ENCODE assay signal across 8 cellular contexts in genomic region chr6:30061766-30062458, GRCh38. TPM values are rescaled to one million over a fixed set of nuclear protein-coding genes. Genes with fewer than 3 reads are reported as not detected.
DNase-seq lines count a peak whose midpoint lies in the region; ATAC-seq, FAIRE-seq and TF ChIP-seq lines count a peak whose summit lies in the region.

No MANE protein-coding gene starts in this region.

- no peaks in the 10 kb centered on the region for H3F3A ChIP-seq in OCI-LY1 (ENCODE audit: insufficient read depth, low read length)

- peak overlapping the region; percentile 95 to 99 (median 99) for H3K4me3 Mint-ChIP-seq in brain
- peak overlapping the region; percentile 91 for H3K4me3 Mint-ChIP-seq in stimulated activated memory B cell treated with anti-CD40 and anti-IgM and Interleukin-4, amounts not matched to agents 10 μg/mL and 1 μg/mL and 100 μg/mL, for 72 hours

- H2AFZ ChIP-seq in OCI-LY1 (ENCODE audit: low read length) (peak overlapping the region; percentile 51), keratinocyte (ENCODE audit: control insufficient read depth, low read length) (peak overlapping the region; percentile 80)

- dilution Hi-C loops in keratinocyte (cut with MboI; ENCODE audit: extremely low pct_ligation_motif_present, low sequenced_read_pairs), result no loop called here

- H3K9me3 Mint-ChIP-seq in brain, result peaks cover 0 to 3% (median 0%) of the 10 kb centered on the region in 5 experiments
- no peaks in the 10 kb centered on the region for H3K9me3 Mint-ChIP-seq in stimulated activated memory B cell treated with anti-CD40 and anti-IgM and Interleukin-4, amounts not matched to agents 10 μg/mL and 1 μg/mL and 100 μg/mL, for 72 hours

- H3K4me3 ChIP-seq in HEK293 (ENCODE audit: low read depth, low read length) (peak overlapping the region; percentile 75), OCI-LY1 (ENCODE audit: low read depth, low read length, poor library complexity, severe bottlenecking) (peak overlapping the region; percentile 92), keratinocyte (ENCODE audit: control insufficient read depth in 2 of 3, extremely low read depth in 1 of 3, insufficient read depth in 2 of 3, low read depth in 1 of 3, low read length in 3 of 3) (peak overlapping the region; percentile 97 to 100 (median 100))

- H3K9me3 ChIP-seq in HEK293 (ENCODE audit: control insufficient read depth, insufficient read depth, low read depth, low read length) (no peaks in the 10 kb centered on the region), OCI-LY1 (ENCODE audit: low read length) (no peaks in the 10 kb centered on the region), keratinocyte (ENCODE audit: control insufficient read depth, low read depth, low read length) (no peaks in the 10 kb centered on the region)

- peak overlapping the region; percentile 92 for H3K4me2 ChIP-seq in OCI-LY1 (ENCODE audit: low read length)
- H3K4me2 ChIP-seq in keratinocyte (ENCODE audit: control insufficient read depth, extremely low read depth, insufficient read depth, low read depth, low read length), result peak overlapping the region; percentile 93

- peak; percentile 40 for ATAC-seq in stimulated activated memory B cell treated with anti-CD40 and anti-IgM and Interleukin-4, amounts not matched to agents 10 μg/mL and 1 μg/mL and 100 μg/mL, for 72 hours

- H3K27ac Mint-ChIP-seq in brain, result peak overlapping the region; percentile 94 to 99 (median 98)
- peak overlapping the region; percentile 91 for H3K27ac Mint-ChIP-seq in stimulated activated memory B cell treated with anti-CD40 and anti-IgM and Interleukin-4, amounts not matched to agents 10 μg/mL and 1 μg/mL and 100 μg/mL, for 72 hours

- no peaks in the 10 kb centered on the region for H3K9me1 ChIP-seq in keratinocyte (ENCODE audit: control insufficient read depth, extremely low read depth, insufficient read depth, low read length)

- H3K36me3 ChIP-seq in HEK293 (ENCODE audit: control insufficient read depth in 2 of 2, insufficient read depth in 1 of 2, low read length in 2 of 2) (peaks cover 22 to 36% of the 10 kb centered on the region in 2 experiments; a peak in 2 of 3 replicates), OCI-LY1 (ENCODE audit: insufficient read depth, low read length) (peaks cover 26% of the 10 kb centered on the region; the same call in 1 of the 2 replicates), keratinocyte (ENCODE audit: control insufficient read depth in 2 of 2, extremely low read depth in 1 of 2, insufficient read depth in 2 of 2, low read length in 2 of 2) (peaks cover 0 to 6% of the 10 kb centered on the region in 2 experiments)

- peak overlapping the region; percentile 96 for H3K9ac ChIP-seq in OCI-LY1 (ENCODE audit: low read length)
- peak overlapping the region; percentile 99 for H3K9ac ChIP-seq in keratinocyte (ENCODE audit: control insufficient read depth, extremely low read depth, insufficient read depth, low read length)

- peak; percentile 46 for FAIRE-seq in keratinocyte (lab: Jason Lieb, UNC)

- H3K4me1 Mint-ChIP-seq in brain, result peaks cover 65% of the 10 kb centered on the region
- H3K4me1 Mint-ChIP-seq in stimulated activated memory B cell treated with anti-CD40 and anti-IgM and Interleukin-4, amounts not matched to agents 10 μg/mL and 1 μg/mL and 100 μg/mL, for 72 hours, result peaks cover 36% of the 10 kb centered on the region

- peak overlapping the region; percentile 72 for H3K27ac ChIP-seq in HEK293 (ENCODE audit: extremely low read depth, low read depth, low read length)
- H3K27ac ChIP-seq in OCI-LY1 (ENCODE audit: low read depth, low read length, poor library complexity, severe bottlenecking), result peak overlapping the region; percentile 66
- peak overlapping the region; percentile 95 for H3K27ac ChIP-seq in keratinocyte (ENCODE audit: control insufficient read depth, insufficient read depth, low read length)

- no peaks in the 10 kb centered on the region for H4K20me1 ChIP-seq in OCI-LY1 (ENCODE audit: insufficient read depth, low read length)
- no peaks in the 10 kb centered on the region for H4K20me1 ChIP-seq in keratinocyte (ENCODE audit: control insufficient read depth, extremely low read depth, insufficient read depth, low read length)

- POLR2A ChIA-PET in HEK293 (lab: Yijun Ruan, JAX), result interaction anchor here (0.5 to 3.4 kb wide), 18 partner anchors 10 to 1778 kb away, joined by 3 to 36 read pairs (median 6); partner anchors contain the start of gene TRIM39

- no peak for TF ChIP-seq CTCF in HEK293 (tag by site-specific recombination; IDR thresholded peaks at IDR 0.05)
- TF ChIP-seq CTCF in OCI-LY1 (IDR thresholded peaks at IDR 0.05; ENCODE audit: low read length), result no peak
- TF ChIP-seq CTCF in brain (conservative IDR thresholded peaks at IDR 0.05), result no peak
- TF ChIP-seq CTCF in keratinocyte (optimal IDR thresholded peaks at IDR 0.05 in 1 of 3, IDR thresholded peaks at IDR 0.05 in 1 of 3, conservative IDR thresholded peaks at IDR 0.05 in 1 of 3; ENCODE audit: extremely low read depth in 1 of 3, insufficient read depth in 2 of 3, low read length in 3 of 3), result no peak

- peaks cover 13% of the 10 kb centered on the region for H3K27me3 Mint-ChIP-seq in brain
- H3K27me3 Mint-ChIP-seq in stimulated activated memory B cell treated with anti-CD40 and anti-IgM and Interleukin-4, amounts not matched to agents 10 μg/mL and 1 μg/mL and 100 μg/mL, for 72 hours, result no peaks in the 10 kb centered on the region

- H3K27me3 ChIP-seq in OCI-LY1 (ENCODE audit: insufficient read depth, low read length), result no peaks in the 10 kb centered on the region
- no peaks in the 10 kb centered on the region for H3K27me3 ChIP-seq in keratinocyte (ENCODE audit: control insufficient read depth, extremely low read depth, insufficient read depth, low read length)

- H3K79me2 ChIP-seq in OCI-LY1 (ENCODE audit: insufficient read depth, low read length) (no peaks in the 10 kb centered on the region; the same call in 1 of the 2 replicates), keratinocyte (ENCODE audit: control insufficient read depth, insufficient read depth, low read length) (peaks cover 23% of the 10 kb centered on the region)

- peaks cover 23% of the 10 kb centered on the region for H3K36me3 Mint-ChIP-seq in brain
- H3K36me3 Mint-ChIP-seq in stimulated activated memory B cell treated with anti-CD40 and anti-IgM and Interleukin-4, amounts not matched to agents 10 μg/mL and 1 μg/mL and 100 μg/mL, for 72 hours, result peaks cover 19% of the 10 kb centered on the region

- H3K4me1 ChIP-seq in HEK293 (ENCODE audit: control insufficient read depth, insufficient read depth, low read length), result peaks cover 7% of the 10 kb centered on the region
- peaks cover 43% of the 10 kb centered on the region for H3K4me1 ChIP-seq in OCI-LY1 (ENCODE audit: insufficient read depth, low read length, severe bottlenecking)
- H3K4me1 ChIP-seq in keratinocyte (ENCODE audit: control insufficient read depth, extremely low read depth, insufficient read depth, low read length), result peaks cover 17% of the 10 kb centered on the region

- DNase-seq in NCI-H510A treated with DMSO at 0.1 percent for 48 hours (lab: John Stamatoyannopoulos, UW), result peak; percentile 39
- no peak for DNase-seq in NCI-H510A (lab: John Stamatoyannopoulos, UW)
- no peak for DNase-seq in keratinocyte (ENCODE audit: low read depth, low spot score)
- no peak for DNase-seq in NCI-H774 (lab: John Stamatoyannopoulos, UW)

- CTCF ChIA-PET in HEK293 (lab: Yijun Ruan, JAX), result interaction anchor here (0.6 to 2.0 kb wide), 9 partner anchors 16 to 106 kb away, joined by 3 to 9 read pairs (median 3); no protein-coding TSS in a partner anchor

- H3K9me2 ChIP-seq in OCI-LY1 (ENCODE audit: low read depth, low read length), result no peaks in the 10 kb centered on the region

RNA-seq across cellular contexts. Expression of gene POLR1H, which starts 0.8 kb away (rescaled TPM):
- polyA plus RNA-seq in brain (ENCODE audit: insufficient read depth, low read depth, low replicate concordance), result 42.2 TPM
- polyA plus RNA-seq in keratinocyte, result 27.9 to 28.8 TPM (median 28.7 TPM) in 3 replicates
- 13.7 TPM for polyA plus RNA-seq in keratinocyte (2011; ENCODE audit: low read depth)
- 20.3 and 21.4 TPM in 2 replicates for polyA plus RNA-seq in keratinocyte (2011; cell fraction: cytosol; rRNA removed)
- 18.0 and 19.3 TPM in 2 replicates for polyA plus RNA-seq in keratinocyte (2011; cell fraction: nucleus; rRNA removed)
- 28.2 and 36.9 TPM in 2 replicates for polyA plus RNA-seq in keratinocyte (2012; ENCODE audit: low replicate concordance)
- polyA minus RNA-seq in keratinocyte, result 12.7 to 21.2 TPM (median 15.1 TPM) in 3 replicates
- 8.4 TPM for polyA minus RNA-seq in keratinocyte (2011; cell fraction: cytosol; rRNA and poly(A)+ RNA removed)
- polyA minus RNA-seq in keratinocyte (2011; cell fraction: nucleus; rRNA and poly(A)+ RNA removed), result 2.8 and 3.4 TPM in 2 replicates

RNA-seq across cellular contexts. Expression of gene PPP1R11, which starts 5.1 kb away (rescaled TPM):
- polyA plus RNA-seq in brain (ENCODE audit: insufficient read depth, low read depth, low replicate concordance) (162 TPM), keratinocyte (51.5 to 58.0 TPM (median 54.9 TPM) in 3 replicates)
- 16.2 TPM for polyA plus RNA-seq in keratinocyte (2011; ENCODE audit: low read depth)
- 49.3 and 77.1 TPM in 2 replicates for polyA plus RNA-seq in keratinocyte (2011; cell fraction: cytosol; rRNA removed)
- 30.4 and 30.8 TPM in 2 replicates for polyA plus RNA-seq in keratinocyte (2011; cell fraction: nucleus; rRNA removed)
- polyA plus RNA-seq in keratinocyte (2012; ENCODE audit: low replicate concordance), result 36.9 and 42.5 TPM in 2 replicates
- polyA minus RNA-seq in keratinocyte, result 30.0 to 39.5 TPM (median 37.5 TPM) in 3 replicates
- 26.7 TPM for polyA minus RNA-seq in keratinocyte (2011; cell fraction: cytosol; rRNA and poly(A)+ RNA removed)
- 4.2 and 9.7 TPM in 2 replicates for polyA minus RNA-seq in keratinocyte (2011; cell fraction: nucleus; rRNA and poly(A)+ RNA removed)

RNA-seq across cellular contexts. Expression of gene RNF39, which starts 13.7 kb away (rescaled TPM):
- polyA plus RNA-seq in brain (ENCODE audit: insufficient read depth, low read depth, low replicate concordance) (not detected), keratinocyte (2.8 to 4.4 TPM (median 4.2 TPM) in 3 replicates)
- 18.5 TPM for polyA plus RNA-seq in keratinocyte (2011; ENCODE audit: low read depth)
- polyA plus RNA-seq in keratinocyte (2011; cell fraction: cytosol; rRNA removed), result 2.7 and 3.5 TPM in 2 replicates
- 5.8 and 5.9 TPM in 2 replicates for polyA plus RNA-seq in keratinocyte (2011; cell fraction: nucleus; rRNA removed)
- polyA plus RNA-seq in keratinocyte (2012; ENCODE audit: low replicate concordance), result 2.6 and 132 TPM in 2 replicates
- polyA minus RNA-seq in keratinocyte, result 0.93 to 2.5 TPM (median 1.8 TPM) in 3 replicates
- 4.2 TPM for polyA minus RNA-seq in keratinocyte (2011; cell fraction: cytosol; rRNA and poly(A)+ RNA removed)
- 1.8 and 3.2 TPM in 2 replicates for polyA minus RNA-seq in keratinocyte (2011; cell fraction: nucleus; rRNA and poly(A)+ RNA removed)

RNA-seq across cellular contexts. Expression of gene TRIM31, which starts 51.0 kb away (rescaled TPM):
- polyA plus RNA-seq in brain (ENCODE audit: insufficient read depth, low read depth, low replicate concordance), result not detected
- 0.06 TPM in 1 of 3 replicates, not detected in the others for polyA plus RNA-seq in keratinocyte
- polyA plus RNA-seq in keratinocyte (2011; ENCODE audit: low read depth), result not detected
- 0.05 TPM in 2 replicates for polyA plus RNA-seq in keratinocyte (2011; cell fraction: cytosol; rRNA removed)
- 0.08 TPM in 1 of 2 replicates, not detected in the other for polyA plus RNA-seq in keratinocyte (2011; cell fraction: nucleus; rRNA removed)
- 0.18 and 2.5 TPM in 2 replicates for polyA plus RNA-seq in keratinocyte (2012; ENCODE audit: low replicate concordance)
- polyA minus RNA-seq in keratinocyte, result not detected in 3 replicates
- not detected for polyA minus RNA-seq in keratinocyte (2011; cell fraction: cytosol; rRNA and poly(A)+ RNA removed)
- not detected in 2 replicates for polyA minus RNA-seq in keratinocyte (2011; cell fraction: nucleus; rRNA and poly(A)+ RNA removed)
